ENCODE assay signal across 12 cellular contexts in genomic region chr6:100346828-100347227, GRCh38.
DNase-seq lines count a peak whose midpoint lies in the region; ATAC-seq, FAIRE-seq and TF ChIP-seq lines count a peak whose summit lies in the region.
"Had no signal": no experiment of that assay in that cellular context is flagged by ENCODE, and none has a peak within 500 bp of the region (broad histone marks: within the 10 kb centered on the region; RNA-seq: fewer than 3 reads in every experiment).

No MANE protein-coding gene starts in this region.

- H3K9ac ChIP-seq in IMR-90 (ENCODE audit: low read depth, low read length) (no peak overlapping the region), GM12878 (ENCODE audit: control insufficient read depth, insufficient read depth, low read length) (no peak overlapping the region), neural progenitor cell (no peak overlapping the region)
- H3K9ac ChIP-seq: parathyroid adenoma had no signal

- no peak overlapping the region for H2AK9ac ChIP-seq in IMR-90 (replicated peaks; ENCODE audit: low read depth, low read length, poor library complexity)

- no peak overlapping the region for H3K56ac ChIP-seq in IMR-90 (ENCODE audit: extremely low read depth, insufficient read depth, low read length)

- H3K4me1 ChIP-seq in IMR-90 (ENCODE audit: control insufficient read depth, insufficient read depth, low read length): peaks cover 7% of the 10 kb centered on the region
- H3K4me1 ChIP-seq in GM12878 (ENCODE audit: control insufficient read depth, insufficient read depth, low read length): no peaks in the 10 kb centered on the region
- peaks cover 21% of the 10 kb centered on the region for H3K4me1 ChIP-seq in neural progenitor cell
- no peaks in the 10 kb centered on the region for H3K4me1 ChIP-seq in suprapubic skin
- H3K4me1 ChIP-seq: gastroesophageal sphincter, parathyroid adenoma had no signal

- no peak overlapping the region; the same call in 1 of the 2 replicates for H3K14ac ChIP-seq in IMR-90 (replicated peaks; ENCODE audit: low read depth, low read length)

- no peak overlapping the region for H3K23ac ChIP-seq in IMR-90 (ENCODE audit: low read depth, low read length)

- H3K27me3 ChIP-seq in IMR-90 (ENCODE audit: control insufficient read depth, insufficient read depth, low read length): no peaks in the 10 kb centered on the region
- H3K27me3 ChIP-seq in GM12878 (replicated peaks in 1 of 2; ENCODE audit: control insufficient read depth in 2 of 2, insufficient read depth in 2 of 2, low read length in 1 of 2): no peaks in the 10 kb centered on the region; a peak in 1 of 4 replicates
- H3K27me3 ChIP-seq in neural progenitor cell: no peaks in the 10 kb centered on the region
- no peaks in the 10 kb centered on the region for H3K27me3 ChIP-seq in suprapubic skin
- H3K27me3 ChIP-seq: gastroesophageal sphincter had no signal

- H4K91ac ChIP-seq in IMR-90 (ENCODE audit: insufficient read depth, low read depth, low read length): no peak overlapping the region

- H3K9me1 ChIP-seq in IMR-90 (ENCODE audit: insufficient read depth, low read length): no peaks in the 10 kb centered on the region

- H3K9me3 Mint-ChIP-seq in neural progenitor cell: peaks cover 2% of the 10 kb centered on the region

- ATAC-seq in IMR-90 (ENCODE audit: low read depth) (peak; percentile 31), GM12878 (peak; percentile 78), HG03045 (IDR thresholded peaks at IDR 0.05; ENCODE audit: unreplicated experiment) (no peak)
- ATAC-seq: gastroesophageal sphincter had no signal

- H3K27me3 Mint-ChIP-seq in neural progenitor cell (ENCODE audit: insufficient read depth, low read depth): no peaks in the 10 kb centered on the region

- H2AK5ac ChIP-seq in IMR-90 (ENCODE audit: low read depth, low read length): no peak overlapping the region

- no peak for TF ChIP-seq CTCF in IMR-90 (conservative IDR thresholded peaks at IDR 0.05; ENCODE audit: low read depth, low read length)
- no peak for TF ChIP-seq CTCF in GM12878 (IDR thresholded peaks at IDR 0.05 in 2 of 3, conservative IDR thresholded peaks at IDR 0.05 in 1 of 3; ENCODE audit: control insufficient read depth in 2 of 3, extremely low read depth in 1 of 3, insufficient read depth in 1 of 3, low read depth in 3 of 3, low read length in 3 of 3)
- no peak for TF ChIP-seq CTCF in neural progenitor cell (IDR thresholded peaks at IDR 0.05)
- no peak for TF ChIP-seq CTCF in suprapubic skin (IDR thresholded peaks at IDR 0.05)

- SMC1A ChIA-PET in GM12878 (lab: Charles Lee; ENCODE audit: uncharacterized antibody, unreplicated experiment): interaction anchor here (0.6 to 1.5 kb wide), 3 partner anchors 9 to 171 kb away, joined by 3 to 6 read pairs (median 3); no protein-coding TSS in a partner anchor

- no peak overlapping the region for H2BK20ac ChIP-seq in IMR-90 (ENCODE audit: low read depth, low read length)

- H3K4me3 Mint-ChIP-seq in neural progenitor cell: no peak overlapping the region

- WGBS in IMR-90 (ENCODE audit: extremely low coverage in 2 of 2, insufficient read length in 1 of 2), 2 experiments: no CpG with 5 or more reads among the region's 2 CpGs
- WGBS in GM12878 (ENCODE audit: insufficient coverage, insufficient replicate concordance, low lambda C conversion rate, missing lambda C conversion rate): 3% methylated on average over 2 of the region's 2 CpGs
- 34% methylated on average over 2 of the region's 2 CpGs for WGBS in suprapubic skin

- CTCF ChIA-PET in IMR-90 (lab: Yijun Ruan, JAX): interaction anchor here (1.3 kb wide), 1 partner anchor 16 kb away, joined by 4 read pairs; no protein-coding TSS in a partner anchor
- CTCF ChIA-PET in GM12878 (lab: Yijun Ruan, JAX): interaction anchor here (0.7 to 1.8 kb wide), 3 partner anchors 25 to 373 kb away, joined by 3 to 7 read pairs (median 4); no protein-coding TSS in a partner anchor

- H3K4me3 ChIP-seq in IMR-90 (ENCODE audit: insufficient read depth, low read depth, low read length) (no peak overlapping the region), GM12878 (no peak overlapping the region), neural progenitor cell (no peak overlapping the region), suprapubic skin (no peak overlapping the region)
- H3K4me3 ChIP-seq: gastroesophageal sphincter had no signal

- no peaks in the 10 kb centered on the region for H4K20me1 ChIP-seq in IMR-90 (ENCODE audit: insufficient read depth, low read length)
- H4K20me1 ChIP-seq in GM12878 (ENCODE audit: control insufficient read depth, insufficient read depth): no peaks in the 10 kb centered on the region
- H4K20me1 ChIP-seq in neural progenitor cell (ENCODE audit: low read depth): no peaks in the 10 kb centered on the region

- no peak for TF ChIP-seq EP300 in GM12878 (IDR thresholded peaks at IDR 0.05; ENCODE audit: borderline replicate concordance in 1 of 2, control insufficient read depth in 1 of 2, low read depth in 2 of 2, low read length in 2 of 2)
- no peak for TF ChIP-seq EP300 in suprapubic skin (IDR thresholded peaks at IDR 0.05)

- peak overlapping the region; percentile 27; the same call in 1 of the 2 replicates for H4K5ac ChIP-seq in IMR-90 (ENCODE audit: low read depth, low read length)

- TF ChIP-seq RAD21 in IMR-90 (IDR thresholded peaks at IDR 0.05; ENCODE audit: low read length): no peak
- TF ChIP-seq RAD21 in GM12878 (IDR thresholded peaks at IDR 0.05; ENCODE audit: insufficient read depth, low read depth, low read length): no peak

- dilution Hi-C loops in IMR-90 (cut with HindIII; ENCODE audit: low sequenced_read_pairs, unreplicated experiment): no loop called here

- FAIRE-seq in GM12878 (lab: Jason Lieb, UNC): no peak

- no peak overlapping the region for H2AFZ ChIP-seq in IMR-90 (replicated peaks; ENCODE audit: low read length, poor library complexity)
- H2AFZ ChIP-seq in GM12878 (ENCODE audit: control insufficient read depth, low read depth, low read length): no peak overlapping the region
- H2AFZ ChIP-seq in neural progenitor cell (replicated peaks): no peak overlapping the region
- H2AFZ ChIP-seq: parathyroid adenoma had no signal

- TF ChIP-seq POLR2A in IMR-90 (IDR thresholded peaks at IDR 0.05; ENCODE audit: low read depth, low read length) (no peak), GM12878 (IDR thresholded peaks at IDR 0.05; ENCODE audit: low read depth, low read length) (no peak), suprapubic skin (IDR thresholded peaks at IDR 0.05) (no peak)

- no peak overlapping the region for H3K27ac Mint-ChIP-seq in neural progenitor cell

- peak overlapping the region in 1 of 2 experiments; percentile 25; a peak in 1 of 4 replicates for H4K8ac ChIP-seq in IMR-90 (ENCODE audit: low read depth in 2 of 2, low read length in 2 of 2)

- no peaks in the 10 kb centered on the region for H3K9me3 ChIP-seq in IMR-90 (ENCODE audit: control insufficient read depth, insufficient read depth, low read length)
- H3K9me3 ChIP-seq in GM12878 (replicated peaks; ENCODE audit: control insufficient read depth, insufficient read depth, low read length): no peaks in the 10 kb centered on the region
- no peaks in the 10 kb centered on the region for H3K9me3 ChIP-seq in neural progenitor cell (ENCODE audit: low read depth)
- no peaks in the 10 kb centered on the region for H3K9me3 ChIP-seq in suprapubic skin
- H3K9me3 ChIP-seq: gastroesophageal sphincter had no signal

- H2BK5ac ChIP-seq in IMR-90 (ENCODE audit: low read depth, low read length, poor library complexity, severe bottlenecking): peak overlapping the region; percentile 86

- no TSS peak for BruUV-seq in IMR-90 (replicated peaks; lab: Mats Ljungman, UMichigan)
- BruUV-seq in GM12878 (replicated peaks; lab: Mats Ljungman, UMichigan): no TSS peak

- H3K79me2 ChIP-seq in GM12878 (ENCODE audit: control insufficient read depth, insufficient read depth, low read length) (no peaks in the 10 kb centered on the region), neural progenitor cell (ENCODE audit: low read depth) (no peaks in the 10 kb centered on the region)
- H3K79me2 ChIP-seq: parathyroid adenoma had no signal

- H2BK120ac ChIP-seq in IMR-90 (ENCODE audit: low read depth, low read length): peak overlapping the region; percentile 44; the same call in 1 of the 2 replicates

- peak overlapping the region; percentile 69; the same call in 1 of the 2 replicates for H3K18ac ChIP-seq in IMR-90 (ENCODE audit: low read depth, low read length)

- H3K4me2 ChIP-seq in IMR-90 (ENCODE audit: low read depth, low read length) (peak overlapping the region; percentile 73), GM12878 (ENCODE audit: control insufficient read depth, insufficient read depth) (no peak overlapping the region), neural progenitor cell (no peak overlapping the region)

- H3K79me1 ChIP-seq in IMR-90 (ENCODE audit: low read depth in 1 of 2, low read length in 2 of 2): no peaks in the 10 kb centered on the region

- in situ Hi-C loops in IMR-90 (cut with MboI; ENCODE audit: low sequenced_read_pairs): no loop called here
- in situ Hi-C loops in GM12878 (cut with MboI): no loop called here

- POLR2A ChIA-PET in IMR-90 (lab: Charles Lee; ENCODE audit: unreplicated experiment): no interaction called here
- POLR2A ChIA-PET in GM12878 (lab: Charles Lee): interaction anchor here (1.0 kb wide), 1 partner anchor 114 kb away, joined by 3 read pairs; no protein-coding TSS in a partner anchor

- H3F3A ChIP-seq in neural progenitor cell (ENCODE audit: low read depth): peaks cover 16% of the 10 kb centered on the region

- H3K27ac ChIP-seq in IMR-90 (ENCODE audit: insufficient read depth, low read length) (no peak overlapping the region), GM12878 (ENCODE audit: control insufficient read depth, insufficient read depth) (no peak overlapping the region), neural progenitor cell (no peak overlapping the region), suprapubic skin (no peak overlapping the region)
- H3K27ac ChIP-seq: gastroesophageal sphincter, parathyroid adenoma had no signal

- H3K4ac ChIP-seq in IMR-90 (ENCODE audit: low read depth, low read length): no peak overlapping the region

- H3K36me3 Mint-ChIP-seq in neural progenitor cell: no peaks in the 10 kb centered on the region

- RAD21 ChIA-PET in GM12878 (lab: Charles Lee; ENCODE audit: unreplicated experiment): interaction anchor here (1.3 to 1.4 kb wide), 2 partner anchors 8 to 126 kb away, joined by 3 to 4 read pairs; no protein-coding TSS in a partner anchor

- intact Hi-C loops in IMR-90 (cut with micrococcal nuclease): loop anchor here (2.0 kb wide), 1 partner anchor 170 kb away; no protein-coding TSS in a partner anchor
- intact Hi-C loops in GM12878 (cut with micrococcal nuclease; ENCODE audit: unreplicated experiment): no loop called here

- peaks cover 22% of the 10 kb centered on the region for H3K4me1 Mint-ChIP-seq in neural progenitor cell

- no peaks in the 10 kb centered on the region for H3K36me3 ChIP-seq in IMR-90 (ENCODE audit: control insufficient read depth, insufficient read depth, low read length)
- no peaks in the 10 kb centered on the region for H3K36me3 ChIP-seq in GM12878 (ENCODE audit: control insufficient read depth in 2 of 2, insufficient read depth in 2 of 2, low read length in 1 of 2)
- no peaks in the 10 kb centered on the region for H3K36me3 ChIP-seq in neural progenitor cell
- no peaks in the 10 kb centered on the region for H3K36me3 ChIP-seq in suprapubic skin
- H3K36me3 ChIP-seq: gastroesophageal sphincter had no signal

- DNase-seq in GM04503 (ENCODE audit: low read depth) (peak; percentile 75), IMR-90 (peak; percentile 76), GM12878 (ENCODE audit: low read depth, low spot score) (no peak), kidney tubule cell (ENCODE audit: low spot score) (peak; percentile 45), neural progenitor cell (ENCODE audit: low spot score) (no peak), suprapubic skin (ENCODE audit: low spot score in 2 of 2) (no peak)
- no peak for DNase-seq in activated CD4-positive, alpha-beta T cell treated with anti-CD3 and anti-CD28 coated beads for 1 hour
- DNase-seq: aorta; stimulated activated CD4-positive, alpha-beta T cell treated with anti-CD3 and anti-CD28 coated beads, Interleukin-4, amount 100 ng/mL, for 24 hours had no signal

- no peak overlapping the region for H2BK15ac ChIP-seq in IMR-90 (ENCODE audit: low read depth, low read length)

Comparison
In these comparisons a context has a peak if more than half of its experiments do, and no peak if none do; other contexts are left out.
1. DNase-seq: peak in GM04503 (single experiment), IMR-90 (single experiment) and kidney tubule cell (single experiment); none in GM12878 (single experiment), activated CD4-positive, alpha-beta T cell treated with anti-CD3 and anti-CD28 coated beads for 1 hour (single experiment), neural progenitor cell (single experiment) and suprapubic skin (0 of 2).